21 cellular contexts compared by ENCODE assay signal in genomic region chr10:109875828-109876821, GRCh38. TPM values are rescaled to one million over a fixed set of nuclear protein-coding genes. Genes with fewer than 3 reads are reported as not detected.
DNase-seq lines count a peak whose midpoint lies in the region; TF ChIP-seq lines count a peak whose summit lies in the region.
"Had no signal": no experiment of that assay in that cellular context is flagged by ENCODE, and none has a peak within 500 bp of the region (broad histone marks: within the 10 kb centered on the region; RNA-seq: fewer than 3 reads in every experiment).

No MANE protein-coding gene starts in this region.

- POLR2A ChIA-PET in OCI-LY7 (lab: Charles Lee) = interaction anchor here (0.7 to 1.0 kb wide), 3 partner anchors 8 to 866 kb away, joined by 3 read pairs; no protein-coding TSS in a partner anchor

- H3K79me2 ChIP-seq in OCI-LY7 (ENCODE audit: insufficient read depth, low read depth, low read length) = no peaks in the 10 kb centered on the region

- TF ChIP-seq EP300 in stomach (IDR thresholded peaks at IDR 0.05) = no peak

- no peak for DNase-seq in OCI-LY7 (ENCODE audit: low spot score)
- DNase-seq in caudate nucleus (lab: John Stamatoyannopoulos, UW) = no peak
- DNase-seq in islet precursor cell = peak; percentile 29
- peak; percentile 1 for DNase-seq in stomach
- no peak for DNase-seq in NCI-H748 (lab: John Stamatoyannopoulos, UW; ENCODE audit: unreplicated experiment)
- no peak for DNase-seq in SIG-M5 treated with dmso at 0.1 percent for 504 hours (lab: John Stamatoyannopoulos, UW; ENCODE audit: unreplicated experiment)
- no peak for DNase-seq in BE2C
- DNase-seq: activated CD4-positive, alpha-beta T cell treated with anti-CD3 and anti-CD28 coated beads, Interleukin-2, amount 10 ng/mL, durations not matched to agents 7 days and 5 days; activated CD8-positive, alpha-beta memory T cell treated with anti-CD3 and anti-CD28 coated beads, Interleukin-2, amount 50 U/mL, for 4 hours; Calu3; dermis blood vessel endothelial cell; DMS79 treated with DMSO at 0.1 percent for 48 hours; GF-D8; NCI-H1417 treated with DMSO at 0.1 percent for 48 hours; NCI-H2171; NCI-H524 treated with DMSO at 0.1 percent for 48 hours; NK-92 treated with Interleukin-12 subunit alpha and Interleukin-12 subunit beta, amount 100 ng/mL, for 24 hours; SHP77 treated with DMSO at 0.1 percent for 48 hours; T1000; trophoblast cell had no signal

- no peaks in the 10 kb centered on the region for H3K9me2 ChIP-seq in OCI-LY7 (ENCODE audit: insufficient read depth, low read length)

- TF ChIP-seq CTCF in OCI-LY7 (conservative IDR thresholded peaks at IDR 0.05; ENCODE audit: low read length) (no peak), stomach (IDR thresholded peaks at IDR 0.05) (no peak), BE2C (IDR thresholded peaks at IDR 0.05; ENCODE audit: low read depth, low read length) (no peak)

- no peaks in the 10 kb centered on the region for H4K20me1 ChIP-seq in OCI-LY7 (ENCODE audit: insufficient read depth, low read length)

- H3K4me2 ChIP-seq in OCI-LY7 (ENCODE audit: low read length) = no peak overlapping the region

- no peaks in the 10 kb centered on the region for H3K27me3 ChIP-seq in stomach
- H3K27me3 ChIP-seq in BE2C = no peaks in the 10 kb centered on the region
- H3K27me3 ChIP-seq: cardiac muscle cell had no signal

- TSS peak; percentile 9 for BruUV-seq in OCI-LY7 (replicated peaks; lab: Mats Ljungman, UMichigan)

- CTCF ChIA-PET in OCI-LY7 (lab: Charles Lee; ENCODE audit: unreplicated experiment) = no interaction called here

- intact Hi-C loops in OCI-LY7 (cut with micrococcal nuclease; ENCODE audit: unreplicated experiment) (no loop called here), stomach (cut with DNase I; ENCODE audit: low total_unique reads) (no loop called here)

- TF ChIP-seq POLR2A in stomach (IDR thresholded peaks at IDR 0.05) = no peak

- 75 to 90% (median 83%) methylated on average over 8 of the region's 8 CpGs for WGBS in stomach, 5 donors

- no peak overlapping the region for H3K4me3 ChIP-seq in OCI-LY7 (ENCODE audit: low read depth, low read length, poor library complexity, severe bottlenecking)
- H3K4me3 ChIP-seq in stomach = no peak overlapping the region
- H3K4me3 ChIP-seq in BE2C (ENCODE audit: low read depth, low read length) = no peak overlapping the region
- H3K4me3 ChIP-seq: cardiac muscle cell had no signal

- peaks cover 88% of the 10 kb centered on the region for H3K36me3 ChIP-seq in OCI-LY7 (ENCODE audit: insufficient read depth, low read length)
- peaks cover 51 to 92% (median 88%) of the 10 kb centered on the region in 4 donors for H3K36me3 ChIP-seq in stomach
- H3K36me3 ChIP-seq in BE2C = peaks cover 8% of the 10 kb centered on the region; the same call in 1 of the 2 replicates

- H3K9me3 ChIP-seq in OCI-LY7 (ENCODE audit: low read length) = no peaks in the 10 kb centered on the region
- no peaks in the 10 kb centered on the region for H3K9me3 ChIP-seq in stomach
- no peaks in the 10 kb centered on the region for H3K9me3 ChIP-seq in BE2C

- no peak overlapping the region for H2AFZ ChIP-seq in OCI-LY7 (ENCODE audit: low read length)

- H3K4me1 ChIP-seq in OCI-LY7 (ENCODE audit: insufficient read depth, low read length, poor library complexity, severe bottlenecking) = no peaks in the 10 kb centered on the region
- H3K4me1 ChIP-seq in stomach = peaks cover 0 to 18% (median 9%) of the 10 kb centered on the region in 4 donors
- H3K4me1 ChIP-seq in BE2C = no peaks in the 10 kb centered on the region

- H3K27ac ChIP-seq in OCI-LY7 (ENCODE audit: low read depth, low read length, poor library complexity, severe bottlenecking) (no peak overlapping the region), caudate nucleus (ENCODE audit: low read depth, low read length) (peak overlapping the region; percentile 52), stomach (peak overlapping the region in 4 of 5 donors; percentile 10 to 69 (median 26))
- H3K27ac ChIP-seq: cardiac muscle cell had no signal

RNA-seq across cellular contexts. Expression of gene XPNPEP1, which starts 47.2 kb away (rescaled TPM):
- 234 and 237 TPM in 2 replicates for total RNA-seq in OCI-LY7 (2014; rRNA removed; shearing (Covaris generic))
- 130 and 136 TPM in 2 replicates for total RNA-seq in OCI-LY7 (2022)
- total RNA-seq in stomach = 100 to 1,000 TPM in 3 of 5 donors, 10 to 100 TPM in 2; 21.7 to 180 (median 129) TPM
- polyA plus RNA-seq in stomach = 10 to 100 TPM; 24.8 to 36.5 (median 24.8) TPM
- polyA plus RNA-seq in BE2C (2012; ENCODE audit: insufficient read depth, insufficient read length, low read depth) = 121 TPM

Comparison
In these comparisons a context has a peak if more than half of its experiments do, and no peak if none do; other contexts are left out.
1. DNase-seq: peak in islet precursor cell (single experiment) and stomach (single experiment); none in OCI-LY7 (single experiment), caudate nucleus (0 of 61), NCI-H748 (single experiment), SIG-M5 treated with dmso at 0.1 percent for 504 hours (single experiment) and BE2C (single experiment).